ENCODE assay signal across 18 cellular contexts in the genomic region with DNA sequence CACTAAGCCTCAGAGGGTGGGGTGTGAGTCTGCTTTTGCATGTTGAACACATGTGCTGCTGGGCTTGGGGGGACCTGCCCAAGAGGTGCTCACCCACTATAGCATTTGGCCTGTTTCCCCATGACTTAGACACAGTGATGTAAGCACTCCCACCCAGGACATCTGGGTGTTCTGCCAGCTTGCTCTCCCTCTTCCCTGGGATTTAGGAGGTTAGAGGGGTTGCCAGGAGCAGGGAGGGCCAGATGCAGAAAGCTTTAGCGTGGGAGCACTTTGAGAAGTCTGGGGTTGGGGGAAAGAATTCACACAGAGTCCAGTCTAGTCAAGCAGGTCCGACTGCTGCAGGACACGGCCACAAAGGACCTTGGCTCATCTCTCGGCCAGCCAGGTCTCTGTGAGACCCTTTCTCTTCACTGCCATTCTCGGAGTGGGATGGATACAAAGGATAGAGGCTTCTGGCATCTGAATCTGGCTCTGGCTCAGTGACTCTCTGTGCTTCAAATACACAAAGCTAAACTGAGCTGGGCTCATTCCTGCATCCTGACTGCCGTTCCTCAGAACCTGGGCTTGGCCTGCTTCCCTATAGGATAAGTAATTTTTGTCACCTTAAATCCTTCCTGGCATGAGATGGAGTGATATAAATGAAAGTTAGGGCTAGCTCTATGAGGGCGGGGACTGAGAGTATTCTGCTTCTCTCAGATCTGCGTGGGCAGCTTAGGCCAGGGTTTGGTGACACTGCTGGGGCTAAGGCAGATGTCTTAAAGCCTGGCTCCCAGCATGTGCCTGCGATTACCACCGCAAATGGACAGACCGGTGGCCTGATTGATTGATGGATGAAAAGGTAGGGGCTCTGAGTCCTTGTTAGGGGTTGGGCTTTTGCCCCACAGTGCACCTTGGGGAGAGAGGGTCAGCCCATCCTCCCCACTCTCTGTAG. TPM values are rescaled to one million over a fixed set of nuclear protein-coding genes. Genes with fewer than 3 reads are reported as not detected.
DNase-seq lines count a peak whose midpoint lies in the region; ATAC-seq, FAIRE-seq and TF ChIP-seq lines count a peak whose summit lies in the region.
"Had no signal": no experiment of that assay in that cellular context is flagged by ENCODE, and none has a peak within 500 bp of the region (broad histone marks: within the 10 kb centered on the region; RNA-seq: fewer than 3 reads in every experiment).

No MANE protein-coding gene starts in this region.

- CTCF ChIA-PET in IMR-90 (lab: Yijun Ruan, JAX) = interaction anchor here (5.3 kb wide), 1 partner anchor 11 kb away, joined by 30 read pairs; no protein-coding TSS in a partner anchor

- H3K9me1 ChIP-seq in IMR-90 (ENCODE audit: insufficient read depth, low read length) = peaks cover 33% of the 10 kb centered on the region

- ATAC-seq in IMR-90 (ENCODE audit: low read depth) (no peak), HG02763 (IDR thresholded peaks at IDR 0.05; ENCODE audit: unreplicated experiment) (no peak)

- POLR2A ChIA-PET in IMR-90 (lab: Charles Lee; ENCODE audit: unreplicated experiment) = no interaction called here

- DNase-seq in IMR-90 = no peak
- peak in 2 of 61 donors; percentile 20 to 37 for DNase-seq in caudate nucleus (lab: John Stamatoyannopoulos, UW)
- no peak for DNase-seq in small intestine
- DNase-seq in GM13976 (ENCODE audit: low spot score) = no peak
- no peak for DNase-seq in D341Med (ENCODE audit: low spot score)
- DNase-seq in NCI-H1694 treated with DMSO at 0.1 percent for 48 hours (lab: John Stamatoyannopoulos, UW) = no peak
- DNase-seq: activated naive CD4-positive, alpha-beta T cell treated with anti-CD3 and anti-CD28 coated beads, Interleukin-2, amount 50 U/mL, for 16 hours; glutamatergic neuron; islet precursor cell; NCI-H1930; T-helper 1 cell; testis had no signal

- H2BK20ac ChIP-seq in IMR-90 (ENCODE audit: low read depth, low read length) = no peak overlapping the region

- dilution Hi-C loops in IMR-90 (cut with HindIII; ENCODE audit: low sequenced_read_pairs, unreplicated experiment) = no loop called here

- no peak overlapping the region for H2BK5ac ChIP-seq in IMR-90 (ENCODE audit: low read depth, low read length, poor library complexity, severe bottlenecking)

- H3K23ac ChIP-seq in IMR-90 (ENCODE audit: low read depth, low read length) = no peak overlapping the region

- H4K20me1 ChIP-seq in IMR-90 (ENCODE audit: insufficient read depth, low read length) = peaks cover under 1% of the 10 kb centered on the region

- FAIRE-seq in small intestine (lab: Jason Lieb, UNC) = no peak
- FAIRE-seq: bronchial epithelial cell, endometrium had no signal

- peaks cover 27% of the 10 kb centered on the region for H3K4me1 ChIP-seq in IMR-90 (ENCODE audit: control insufficient read depth, insufficient read depth, low read length)
- peaks cover 7 to 20% of the 10 kb centered on the region in 2 donors for H3K4me1 ChIP-seq in small intestine (ENCODE audit: control insufficient read depth in 2 of 2, insufficient read depth in 1 of 2, low read depth in 1 of 2, low read length in 1 of 2)

- in situ Hi-C loops in IMR-90 (cut with MboI; ENCODE audit: low sequenced_read_pairs) (loop anchor here (25.0 kb wide), 1 partner anchor 745 kb away; no protein-coding TSS in a partner anchor), GM13976 (cut with MboI; ENCODE audit: low sequenced_read_pairs, unreplicated experiment) (no loop called here)

- no peak overlapping the region for H3K4me2 ChIP-seq in IMR-90 (ENCODE audit: low read depth, low read length)

- H3K4me3 ChIP-seq in IMR-90 (ENCODE audit: insufficient read depth, low read depth, low read length) (no peak overlapping the region), small intestine (ENCODE audit: low read depth in 1 of 2, low read length in 2 of 2) (no peak overlapping the region)
- H3K4me3 ChIP-seq: ovary, testis had no signal

- no peak overlapping the region for H3K4ac ChIP-seq in IMR-90 (ENCODE audit: low read depth, low read length)

- TF ChIP-seq CTCF in IMR-90 (conservative IDR thresholded peaks at IDR 0.05; ENCODE audit: low read depth, low read length) (no peak), GM13976 (IDR thresholded peaks at IDR 0.05; ENCODE audit: borderline replicate concordance, control extremely low read depth, extremely low read depth, insufficient read depth, missing control alignments) (no peak)

- H4K5ac ChIP-seq in IMR-90 (ENCODE audit: low read depth, low read length) = no peak overlapping the region

- BruUV-seq in IMR-90 (replicated peaks; lab: Mats Ljungman, UMichigan) = no TSS peak

- peak overlapping the region; percentile 28 for H2AK5ac ChIP-seq in IMR-90 (ENCODE audit: low read depth, low read length)

- H2BK120ac ChIP-seq in IMR-90 (ENCODE audit: low read depth, low read length) = no peak overlapping the region

- no peak overlapping the region for H4K8ac ChIP-seq in IMR-90 (ENCODE audit: low read depth in 2 of 2, low read length in 2 of 2)

- no peak overlapping the region for H3K56ac ChIP-seq in IMR-90 (ENCODE audit: extremely low read depth, insufficient read depth, low read length)

- no peaks in the 10 kb centered on the region for H3K9me3 ChIP-seq in IMR-90 (ENCODE audit: control insufficient read depth, insufficient read depth, low read length)
- H3K9me3 ChIP-seq in small intestine (ENCODE audit: control insufficient read depth, low read depth) = no peaks in the 10 kb centered on the region
- H3K9me3 ChIP-seq: ovary, testis had no signal

- H4K91ac ChIP-seq in IMR-90 (ENCODE audit: insufficient read depth, low read depth, low read length) = no peak overlapping the region

- no peak overlapping the region for H3K18ac ChIP-seq in IMR-90 (ENCODE audit: low read depth, low read length)

- peaks cover 0 to 9% of the 10 kb centered on the region in 2 experiments; a peak in 1 of 4 replicates for H3K79me1 ChIP-seq in IMR-90 (ENCODE audit: low read depth in 1 of 2, low read length in 2 of 2)

- H3K27me3 ChIP-seq in IMR-90 (ENCODE audit: control insufficient read depth, insufficient read depth, low read length) (no peaks in the 10 kb centered on the region), layer of hippocampus (ENCODE audit: control insufficient read depth, insufficient read depth, low read length) (no peaks in the 10 kb centered on the region), small intestine (ENCODE audit: control insufficient read depth in 2 of 2, insufficient read depth in 2 of 2, low read length in 2 of 2) (no peaks in the 10 kb centered on the region)
- H3K27me3 ChIP-seq: ovary, testis had no signal

- H3K36me3 ChIP-seq in IMR-90 (ENCODE audit: control insufficient read depth, insufficient read depth, low read length) (no peaks in the 10 kb centered on the region), small intestine (ENCODE audit: control insufficient read depth in 2 of 2, insufficient read depth in 2 of 2, low read length in 2 of 2) (no peaks in the 10 kb centered on the region)
- H3K36me3 ChIP-seq: ovary had no signal

- no peak overlapping the region for H2AFZ ChIP-seq in IMR-90 (replicated peaks; ENCODE audit: low read length, poor library complexity)

- TF ChIP-seq POLR2A in IMR-90 (IDR thresholded peaks at IDR 0.05; ENCODE audit: low read depth, low read length) = no peak

- no peak for TF ChIP-seq RAD21 in IMR-90 (IDR thresholded peaks at IDR 0.05; ENCODE audit: low read length)

- 100% methylated on average over 1 of the region's 11 CpGs; no CpG with 5 or more reads in 1 of the 2 experiments for WGBS in IMR-90 (ENCODE audit: extremely low coverage in 2 of 2, insufficient read length in 1 of 2), 2 experiments
- 78 to 83% (median 81%) methylated on average over 11 of the region's 11 CpGs for WGBS in small intestine, 3 donors

- no peak overlapping the region for H2BK15ac ChIP-seq in IMR-90 (ENCODE audit: low read depth, low read length)

- H2AK9ac ChIP-seq in IMR-90 (replicated peaks; ENCODE audit: low read depth, low read length, poor library complexity) = no peak overlapping the region

- intact Hi-C loops in IMR-90 (cut with micrococcal nuclease) = loop anchor here (10.0 kb wide), 1 partner anchor 358 kb away; the partner anchor contains the start of gene NECTIN1

- H3K14ac ChIP-seq in IMR-90 (replicated peaks; ENCODE audit: low read depth, low read length) = no peak overlapping the region

- no peak overlapping the region for H3K9ac ChIP-seq in IMR-90 (ENCODE audit: low read depth, low read length)

- H3K27ac ChIP-seq in IMR-90 (ENCODE audit: insufficient read depth, low read length) (no peak overlapping the region), caudate nucleus (ENCODE audit: low read depth, low read length) (peak overlapping the region; percentile 90), layer of hippocampus (ENCODE audit: low read depth, low read length) (peak overlapping the region; percentile 83), small intestine (ENCODE audit: low read depth in 1 of 2, low read length in 1 of 2) (peak overlapping the region; percentile 90 to 93)

RNA-seq across cellular contexts. Expression of gene USP2, which starts 14.5 kb away (rescaled TPM):
- under 0.01 and 0.18 TPM in 2 replicates for total RNA-seq in IMR-90 (2012; rRNA removed)
- polyA plus RNA-seq in IMR-90 (2012; rRNA removed) (0.63 and 0.79 TPM in 2 replicates), small intestine (10 to 100 TPM in 2 of 3 donors, 1 to 10 TPM in 1; 5.2 to 19.5 (median 15.4) TPM)
- polyA plus RNA-seq in IMR-90 (2012; cell fraction: cytosol; rRNA removed) = 0.25 and 0.74 TPM in 2 replicates
- 1.8 and 3.1 TPM in 2 replicates for polyA plus RNA-seq in IMR-90 (2012; cell fraction: nucleus; rRNA removed; ENCODE audit: low replicate concordance)

RNA-seq across cellular contexts. Expression of gene MFRP, which starts 20.4 kb away (rescaled TPM):
- not detected in 2 replicates for total RNA-seq in IMR-90 (2012; rRNA removed)
- polyA plus RNA-seq in IMR-90 (2012; rRNA removed) = not detected in 2 replicates
- polyA plus RNA-seq in IMR-90 (2012; cell fraction: cytosol; rRNA removed) = 0.02 and 0.05 TPM in 2 replicates
- polyA plus RNA-seq in IMR-90 (2012; cell fraction: nucleus; rRNA removed; ENCODE audit: low replicate concordance) = not detected in 2 replicates
- polyA plus RNA-seq in small intestine = under 1 TPM in 1 of 3 donors, not detected in 2; 0.03 TPM
- total RNA-seq: bronchial epithelial cell, RPMI7951, testis had no signal
- polyA plus RNA-seq: ovary had no signal

RNA-seq across cellular contexts. Expression of gene C1QTNF5, which starts 26.3 kb away (rescaled TPM):
- total RNA-seq in IMR-90 (2012; rRNA removed) = 1.9 and 2.0 TPM in 2 replicates
- polyA plus RNA-seq in IMR-90 (2012; rRNA removed) (5.4 and 5.8 TPM in 2 replicates), small intestine (10 to 100 TPM in 1 of 3 donors, 1 to 10 TPM in 1, under 1 TPM in 1; 0.89 to 22.5 (median 7.3) TPM)
- 5.1 and 9.5 TPM in 2 replicates for polyA plus RNA-seq in IMR-90 (2012; cell fraction: cytosol; rRNA removed)
- 5.6 and 7.4 TPM in 2 replicates for polyA plus RNA-seq in IMR-90 (2012; cell fraction: nucleus; rRNA removed; ENCODE audit: low replicate concordance)

RNA-seq across cellular contexts. Expression of gene RNF26, which starts 32.6 kb away (rescaled TPM):
- 3.4 and 3.6 TPM in 2 replicates for total RNA-seq in IMR-90 (2012; rRNA removed)
- polyA plus RNA-seq in IMR-90 (2012; rRNA removed) (36.7 and 38.1 TPM in 2 replicates), small intestine (10 to 100 TPM in 1 of 3 donors, 1 to 10 TPM in 2; 6.5 to 27.3 (median 7.8) TPM)
- 34.0 and 44.0 TPM in 2 replicates for polyA plus RNA-seq in IMR-90 (2012; cell fraction: cytosol; rRNA removed)
- polyA plus RNA-seq in IMR-90 (2012; cell fraction: nucleus; rRNA removed; ENCODE audit: low replicate concordance) = 7.8 and 14.3 TPM in 2 replicates

RNA-seq across cellular contexts. Expression of gene MCAM, which starts 50.0 kb away (rescaled TPM):
- total RNA-seq in IMR-90 (2012; rRNA removed) = 131 and 165 TPM in 2 replicates
- polyA plus RNA-seq in IMR-90 (2012; rRNA removed) (79.4 and 95.1 TPM in 2 replicates), small intestine (10 to 100 TPM in 1 of 3 donors, 1 to 10 TPM in 2; 1.1 to 82.3 (median 2.7) TPM)
- 197 and 220 TPM in 2 replicates for polyA plus RNA-seq in IMR-90 (2012; cell fraction: cytosol; rRNA removed)
- polyA plus RNA-seq in IMR-90 (2012; cell fraction: nucleus; rRNA removed; ENCODE audit: low replicate concordance) = 58.2 and 150 TPM in 2 replicates
